ENCODE assay signal across 10 cellular contexts in the genomic region with DNA sequence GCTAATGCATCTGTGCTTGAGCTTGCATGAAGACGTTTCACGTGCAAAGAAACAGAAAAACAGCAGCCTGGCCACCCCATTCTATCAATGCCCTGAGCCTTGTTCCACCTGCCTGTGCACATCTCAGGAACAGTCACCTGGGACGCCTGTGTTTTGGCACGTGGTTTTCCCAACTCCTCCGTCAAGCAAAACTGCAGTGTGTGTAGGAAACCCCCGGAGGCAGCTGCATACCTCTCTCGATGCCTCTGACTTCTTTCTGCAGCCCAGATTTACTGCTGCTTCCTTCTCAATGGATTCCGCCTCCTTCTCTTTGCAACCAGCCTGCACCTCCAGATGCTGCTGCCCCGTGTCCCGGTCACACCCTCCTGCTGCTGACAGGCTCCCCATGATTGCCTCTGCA.
DNase-seq lines count a peak whose midpoint lies in the region; TF ChIP-seq lines count a peak whose summit lies in the region.
"Had no signal": no experiment of that assay in that cellular context is flagged by ENCODE, and none has a peak within 500 bp of the region (broad histone marks: within the 10 kb centered on the region; RNA-seq: fewer than 3 reads in every experiment).

No MANE protein-coding gene starts in this region.

- no peaks in the 10 kb centered on the region; the same call in 1 of the 2 replicates for H4K20me1 ChIP-seq in PC-9 (ENCODE audit: insufficient read depth)

- TF ChIP-seq CTCF in coronary artery (IDR thresholded peaks at IDR 0.05) = no peak
- no peak for TF ChIP-seq CTCF in PC-9 (conservative IDR thresholded peaks at IDR 0.05)

- intact Hi-C loops in PC-9 (cut with micrococcal nuclease; ENCODE audit: unreplicated experiment) = no loop called here

- H3K27ac ChIP-seq in coronary artery (no peak overlapping the region), mesendoderm (ENCODE audit: low read depth, low read length) (no peak overlapping the region), PC-9 (no peak overlapping the region)

- H3K4me2 ChIP-seq in mesendoderm (ENCODE audit: low read length) (no peak overlapping the region), PC-9 (no peak overlapping the region)

- H3K9me3 ChIP-seq in PC-9 (ENCODE audit: insufficient read depth, low read depth) = no peaks in the 10 kb centered on the region
- H3K9me3 ChIP-seq: Caco-2 had no signal

- H2BK15ac ChIP-seq in mesendoderm (replicated peaks; ENCODE audit: low read depth) = no peak overlapping the region

- no peak overlapping the region for H2AFZ ChIP-seq in PC-9

- no peaks in the 10 kb centered on the region for H3K9me2 ChIP-seq in PC-9 (ENCODE audit: insufficient read depth)

- H2AK5ac ChIP-seq in mesendoderm (ENCODE audit: low read length) = no peak overlapping the region

- no peak overlapping the region for H2BK5ac ChIP-seq in mesendoderm (ENCODE audit: low read length)

- no peaks in the 10 kb centered on the region for H3K79me1 ChIP-seq in mesendoderm (ENCODE audit: low read length)

- H3K27me3 ChIP-seq in mesendoderm (ENCODE audit: insufficient read depth, low read length, poor library complexity) (no peaks in the 10 kb centered on the region), PC-9 (ENCODE audit: insufficient read depth, low read depth) (peaks cover 97% of the 10 kb centered on the region)

- H3K36me3 ChIP-seq in mesendoderm (ENCODE audit: control insufficient read depth, insufficient read depth, low read length) = no peaks in the 10 kb centered on the region
- no peaks in the 10 kb centered on the region for H3K36me3 ChIP-seq in PC-9 (ENCODE audit: low read depth)

- no peak overlapping the region for H3K4ac ChIP-seq in mesendoderm (ENCODE audit: low read depth, low read length)

- H3K4me3 ChIP-seq in coronary artery = no peak overlapping the region
- H3K4me3 ChIP-seq in mesendoderm (ENCODE audit: low read length) = no peak overlapping the region
- H3K4me3 ChIP-seq in PC-9 = no peak overlapping the region
- H3K4me3 ChIP-seq: GM12878 had no signal

- H2BK120ac ChIP-seq in mesendoderm (ENCODE audit: low read depth, low read length) = no peak overlapping the region

- no TSS peak for BruUV-seq in PC-9 (replicated peaks; lab: Mats Ljungman, UMichigan)

- no peak overlapping the region for H3K9ac ChIP-seq in mesendoderm (ENCODE audit: low read length)

- H4K8ac ChIP-seq in mesendoderm (ENCODE audit: low read depth, low read length) = no peak overlapping the region

- H3K18ac ChIP-seq in mesendoderm (ENCODE audit: low read length) = no peak overlapping the region

- WGBS in mesendoderm (ENCODE audit: extremely low coverage, insufficient coverage, low lambda C conversion rate) = no CpG with 5 or more reads among the region's 10 CpGs

- H3K23ac ChIP-seq in mesendoderm (ENCODE audit: low read length) = no peak overlapping the region

- CTCF ChIA-PET in PC-9 (lab: Charles Lee) = no interaction called here

- DNase-seq in ELF-1 (ENCODE audit: low read depth, low spot score) (peak; percentile 67), coronary artery (ENCODE audit: low spot score) (peak; percentile 49), mesendoderm (peak; percentile 21), PC-9 (no peak), erythroblast (lab: John Stamatoyannopoulos, UW) (no peak), superior temporal gyrus (ENCODE audit: extremely low spot score) (no peak)
- no peak for DNase-seq in activated CD4-positive, CD25-positive, alpha-beta regulatory T cell treated with anti-CD3 and anti-CD28 coated beads, Interleukin-2, amount 50 U/mL, for 72 hours
- DNase-seq: Caco-2; CD8-positive, alpha-beta memory T cell had no signal

- no peak for TF ChIP-seq POLR2A in erythroblast (IDR thresholded peaks at IDR 0.05; ENCODE audit: low read length)

- no peak overlapping the region for H4K5ac ChIP-seq in mesendoderm (ENCODE audit: low read length)

- no peaks in the 10 kb centered on the region for H3K79me2 ChIP-seq in mesendoderm (ENCODE audit: control insufficient read depth, insufficient read depth, low read length)
- H3K79me2 ChIP-seq in PC-9 (ENCODE audit: low read depth) = no peaks in the 10 kb centered on the region

- H3F3A ChIP-seq in PC-9 (ENCODE audit: insufficient read depth, low read depth) = no peaks in the 10 kb centered on the region

- H3K4me1 ChIP-seq in mesendoderm (ENCODE audit: control insufficient read depth, low read depth, low read length) (peaks cover 5% of the 10 kb centered on the region), PC-9 (replicated peaks; ENCODE audit: insufficient read depth) (no peaks in the 10 kb centered on the region)
- H3K4me1 ChIP-seq: Caco-2 had no signal

- H3K56ac ChIP-seq in mesendoderm (ENCODE audit: low read length) = no peak overlapping the region

- POLR2A ChIA-PET in PC-9 (lab: Charles Lee; ENCODE audit: unreplicated experiment) = no interaction called here

Comparison
In these comparisons a context has a peak if more than half of its experiments do, and no peak if none do; other contexts are left out.
1. DNase-seq: peak in ELF-1 (single experiment), coronary artery (single experiment) and mesendoderm (single experiment); none in activated CD4-positive, CD25-positive, alpha-beta regulatory T cell treated with anti-CD3 and anti-CD28 coated beads, Interleukin-2, amount 50 U/mL, for 72 hours (single experiment), PC-9 (0 of 2), erythroblast (0 of 2) and superior temporal gyrus (single experiment).